ENCODE assay signal across 8 cellular contexts in genomic region chr15:73051811-73052678, GRCh38. TPM values are rescaled to one million over a fixed set of nuclear protein-coding genes. Genes with fewer than 3 reads are reported as not detected.
A peak's percentile ranks its signal among the peaks of the same experiment; 100 is the strongest.
DNase-seq lines count a peak whose midpoint lies in the region; ATAC-seq and TF ChIP-seq lines count a peak whose summit lies in the region.

A gene with protein sequence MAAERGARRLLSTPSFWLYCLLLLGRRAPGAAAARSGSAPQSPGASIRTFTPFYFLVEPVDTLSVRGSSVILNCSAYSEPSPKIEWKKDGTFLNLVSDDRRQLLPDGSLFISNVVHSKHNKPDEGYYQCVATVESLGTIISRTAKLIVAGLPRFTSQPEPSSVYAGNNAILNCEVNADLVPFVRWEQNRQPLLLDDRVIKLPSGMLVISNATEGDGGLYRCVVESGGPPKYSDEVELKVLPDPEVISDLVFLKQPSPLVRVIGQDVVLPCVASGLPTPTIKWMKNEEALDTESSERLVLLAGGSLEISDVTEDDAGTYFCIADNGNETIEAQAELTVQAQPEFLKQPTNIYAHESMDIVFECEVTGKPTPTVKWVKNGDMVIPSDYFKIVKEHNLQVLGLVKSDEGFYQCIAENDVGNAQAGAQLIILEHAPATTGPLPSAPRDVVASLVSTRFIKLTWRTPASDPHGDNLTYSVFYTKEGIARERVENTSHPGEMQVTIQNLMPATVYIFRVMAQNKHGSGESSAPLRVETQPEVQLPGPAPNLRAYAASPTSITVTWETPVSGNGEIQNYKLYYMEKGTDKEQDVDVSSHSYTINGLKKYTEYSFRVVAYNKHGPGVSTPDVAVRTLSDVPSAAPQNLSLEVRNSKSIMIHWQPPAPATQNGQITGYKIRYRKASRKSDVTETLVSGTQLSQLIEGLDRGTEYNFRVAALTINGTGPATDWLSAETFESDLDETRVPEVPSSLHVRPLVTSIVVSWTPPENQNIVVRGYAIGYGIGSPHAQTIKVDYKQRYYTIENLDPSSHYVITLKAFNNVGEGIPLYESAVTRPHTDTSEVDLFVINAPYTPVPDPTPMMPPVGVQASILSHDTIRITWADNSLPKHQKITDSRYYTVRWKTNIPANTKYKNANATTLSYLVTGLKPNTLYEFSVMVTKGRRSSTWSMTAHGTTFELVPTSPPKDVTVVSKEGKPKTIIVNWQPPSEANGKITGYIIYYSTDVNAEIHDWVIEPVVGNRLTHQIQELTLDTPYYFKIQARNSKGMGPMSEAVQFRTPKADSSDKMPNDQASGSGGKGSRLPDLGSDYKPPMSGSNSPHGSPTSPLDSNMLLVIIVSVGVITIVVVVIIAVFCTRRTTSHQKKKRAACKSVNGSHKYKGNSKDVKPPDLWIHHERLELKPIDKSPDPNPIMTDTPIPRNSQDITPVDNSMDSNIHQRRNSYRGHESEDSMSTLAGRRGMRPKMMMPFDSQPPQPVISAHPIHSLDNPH (N-terminal part only) (plus strand): TSS chr15:73052463. CDS start chr15:73052676, 213 bp downstream.

- TF ChIP-seq EP300 in suprapubic skin (IDR thresholded peaks at IDR 0.05), result no peak

- peak; percentile 97 for ATAC-seq in Right ventricle myocardium inferior

- H3K36me3 ChIP-seq in osteoblast (ENCODE audit: insufficient read depth, low read length) (no peaks in the 10 kb centered on the region), suprapubic skin (no peaks in the 10 kb centered on the region)

- DNase-seq in DMS 273 treated with DMSO at 0.1 percent for 48 hours (lab: John Stamatoyannopoulos, UW) (peak; percentile 56), H4 (ENCODE audit: low spot score) (peak; percentile 65), NAMALWA (ENCODE audit: low spot score) (peak; percentile 86), SW 1271 (lab: John Stamatoyannopoulos, UW) (peak; percentile 65 to 87), Right ventricle myocardium inferior (ENCODE audit: missing footprints) (peak; percentile 88), osteoblast (ENCODE audit: insufficient read length, low spot score, missing footprints) (peak; percentile 97), suprapubic skin (ENCODE audit: low spot score in 2 of 2) (peak; percentile 85 to 88)
- peak; percentile 49 for DNase-seq in activated naive CD8-positive, alpha-beta T cell treated with anti-CD3 and anti-CD28 coated beads, Interleukin-2, amount 50 U/mL, for 16 hours (ENCODE audit: low read depth, low spot score)

- no peak for TF ChIP-seq POLR2A in suprapubic skin (IDR thresholded peaks at IDR 0.05)

- H3K9me3 ChIP-seq in osteoblast (ENCODE audit: low read depth, low read length), result no peaks in the 10 kb centered on the region
- no peaks in the 10 kb centered on the region for H3K9me3 ChIP-seq in suprapubic skin

- H2AFZ ChIP-seq in osteoblast (ENCODE audit: low read length), result peak within 1 kb of the TSS; percentile 81

- no peak for TF ChIP-seq CTCF in osteoblast (IDR thresholded peaks at IDR 0.05; ENCODE audit: extremely low read depth, low read depth, low read length)
- no peak for TF ChIP-seq CTCF in suprapubic skin (IDR thresholded peaks at IDR 0.05)

- H3K4me3 ChIP-seq in osteoblast (ENCODE audit: insufficient read depth, low read length) (peak within 1 kb of the TSS; percentile 80), suprapubic skin (peak within 1 kb of the TSS; percentile 96)

- H3K4me2 ChIP-seq in osteoblast (ENCODE audit: insufficient read depth, low read length), result peak within 1 kb of the TSS; percentile 91

- H3K4me1 ChIP-seq in osteoblast (ENCODE audit: insufficient read depth, low read length), result peaks cover 7% of the 10 kb centered on the region
- H3K4me1 ChIP-seq in suprapubic skin, result peaks cover 26% of the 10 kb centered on the region

- peaks cover 55% of the 10 kb centered on the region for H3K27me3 ChIP-seq in osteoblast (ENCODE audit: insufficient read depth, low read length)
- H3K27me3 ChIP-seq in suprapubic skin, result peaks cover 4% of the 10 kb centered on the region

- no peaks in the 10 kb centered on the region for H3K79me2 ChIP-seq in osteoblast (ENCODE audit: insufficient read depth, low read length)

- peaks cover 4% of the 10 kb centered on the region for H4K20me1 ChIP-seq in osteoblast (ENCODE audit: insufficient read depth, low read length)

- intact Hi-C loops in Right ventricle myocardium inferior (cut with DNase I), result loop anchor here (5.0 kb wide), 1 partner anchor 270 kb away; the partner anchor contains the start of gene ADPGK

- under 1% methylated on average over 20 of the region's 110 CpGs for WGBS in suprapubic skin

- H3K27ac ChIP-seq in osteoblast (ENCODE audit: low read depth, low read length), result no peak within 1 kb of the TSS
- peak within 1 kb of the TSS; percentile 94 for H3K27ac ChIP-seq in suprapubic skin

RNA-seq across cellular contexts. Expression of the gene that starts here (rescaled TPM):
- 40.2 and 47.7 TPM in 2 replicates for total RNA-seq in H4 (2014; rRNA removed; shearing (Covaris generic))
- total RNA-seq in Right ventricle myocardium inferior (13.4 TPM), osteoblast (55.4 and 64.2 TPM in 2 replicates), suprapubic skin (100 to 1,000 TPM in 3 of 4 donors, 10 to 100 TPM in 1; 74.0 to 117 (median 107) TPM)
